In genomic region chr10:32954545-32955298, GRCh38 we compare ENCODE assay signal across 10 cellular contexts. TPM values are rescaled to one million over a fixed set of nuclear protein-coding genes. Genes with fewer than 3 reads are reported as not detected.
DNase-seq lines count a peak whose midpoint lies in the region; TF ChIP-seq lines count a peak whose summit lies in the region.
"Had no signal": no experiment of that assay in that cellular context is flagged by ENCODE, and none has a peak within 500 bp of the region (broad histone marks: within the 10 kb centered on the region; RNA-seq: fewer than 3 reads in every experiment).

No MANE protein-coding gene starts in this region.

- H3K27me3 ChIP-seq in SJSA1 (replicated peaks), result no peaks in the 10 kb centered on the region

- in situ Hi-C loops in G401 (cut with HindIII; ENCODE audit: low sequenced_read_pairs), result no loop called here

- H3K9me3 ChIP-seq in SJSA1 (replicated peaks), result no peaks in the 10 kb centered on the region

- peaks cover 64% of the 10 kb centered on the region for H3K4me1 ChIP-seq in SJSA1 (replicated peaks)

- CTCF ChIA-PET in RWPE1 (lab: Yijun Ruan, JAX), result interaction anchor here (0.6 to 1.2 kb wide), 3 partner anchors 31 to 1168 kb away, joined by 3 read pairs; no protein-coding TSS in a partner anchor

- DNase-seq in G401 (ENCODE audit: low spot score), result peak; percentile 11
- no peak for DNase-seq in SJSA1 (ENCODE audit: low read depth in 1 of 2, low spot score in 2 of 2)
- peak; percentile 24 for DNase-seq in fibroblast of peridontal ligament (ENCODE audit: extremely low read depth)
- DNase-seq in retinal pigment epithelial cell (ENCODE audit: low read depth), result no peak
- no peak for DNase-seq in RWPE1 (ENCODE audit: low spot score)
- DNase-seq in stimulated activated CD4-positive, alpha-beta T cell treated with anti-CD3 and anti-CD28 coated beads, Interleukin-4, amount 100 ng/mL, for 1 hour, result no peak
- DNase-seq in NCI-H345 (lab: John Stamatoyannopoulos, UW), result no peak
- no peak for DNase-seq in NOMO-1 treated with dmso at 0.1 percent for 144 hours (lab: John Stamatoyannopoulos, UW; ENCODE audit: unreplicated experiment)
- DNase-seq: activated gamma-delta T cell treated with Interleukin-2 at 50 U/mL for 16 hours; stimulated activated naive CD8-positive, alpha-beta T cell treated with anti-CD3 and anti-CD28 coated beads, Interleukin-15, Interleukin-2, amounts not matched to agents 100 U/mL and 50 U/mL, for 24 hours had no signal

- TF ChIP-seq CTCF in retinal pigment epithelial cell (conservative IDR thresholded peaks at IDR 0.05; ENCODE audit: low read depth, low read length), result no peak
- TF ChIP-seq CTCF in RWPE1 (conservative IDR thresholded peaks at IDR 0.05; ENCODE audit: low read depth), result no peak

- H3K4me3 ChIP-seq in SJSA1 (peak overlapping the region; percentile 98), retinal pigment epithelial cell (ENCODE audit: low read length) (peak overlapping the region; percentile 78)

- POLR2A ChIA-PET in RWPE1 (lab: Yijun Ruan, JAX; ENCODE audit: low non-redundant PET), result no interaction called here

- H3K36me3 ChIP-seq in SJSA1, result peaks cover 54% of the 10 kb centered on the region

- H3K27ac ChIP-seq in SJSA1 (no peak overlapping the region), RWPE1 (no peak overlapping the region)

RNA-seq across cellular contexts. Expression of gene ITGB1, which starts 3.3 kb away (rescaled TPM):
- total RNA-seq in G401 (2014; rRNA removed; shearing (Covaris generic)), result 306 and 444 TPM in 2 replicates
- 1,448 and 1,992 TPM in 2 replicates for total RNA-seq in SJSA1 (2014; rRNA removed; shearing (Covaris generic))

Comparison
In these comparisons a context has a peak if more than half of its experiments do, and no peak if none do; other contexts are left out.
1. DNase-seq: peak in G401 (single experiment) and fibroblast of peridontal ligament (single experiment); none in SJSA1 (0 of 2), retinal pigment epithelial cell (single experiment), RWPE1 (single experiment), stimulated activated CD4-positive, alpha-beta T cell treated with anti-CD3 and anti-CD28 coated beads, Interleukin-4, amount 100 ng/mL, for 1 hour (single experiment), NCI-H345 (single experiment) and NOMO-1 treated with dmso at 0.1 percent for 144 hours (single experiment).